ENCODE assay signal across 8 cellular contexts in the genomic region with DNA sequence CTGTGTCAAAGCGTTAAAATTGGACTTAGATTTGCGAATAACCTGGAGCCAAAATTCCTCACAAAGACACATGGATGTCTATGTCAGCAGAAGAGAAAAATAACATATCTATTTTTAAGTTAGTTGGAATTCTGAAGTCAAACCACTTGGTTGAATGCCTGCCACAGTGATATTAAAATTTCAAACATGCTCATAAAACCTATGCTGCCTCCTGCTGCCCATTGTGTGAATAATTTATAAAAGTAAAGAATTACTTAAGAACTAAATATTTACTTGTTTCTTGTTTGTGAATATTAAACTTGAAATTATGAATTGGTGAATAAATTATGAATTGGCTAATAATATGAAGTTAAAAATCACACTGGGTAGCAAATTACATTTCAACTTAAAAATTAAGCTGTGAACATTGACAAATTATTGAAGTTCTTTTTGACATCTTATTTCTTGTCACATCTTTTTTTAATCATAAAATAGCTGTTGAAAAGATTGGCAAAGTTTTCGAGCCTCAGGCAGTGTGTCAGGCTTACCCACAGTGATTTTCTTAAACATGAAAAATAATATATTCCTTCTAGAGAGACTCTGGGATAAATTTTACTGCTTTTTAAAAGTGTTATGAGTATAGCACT. TPM values are rescaled to one million over a fixed set of nuclear protein-coding genes. Genes with fewer than 3 reads are reported as not detected.
DNase-seq lines count a peak whose midpoint lies in the region; ATAC-seq, FAIRE-seq and TF ChIP-seq lines count a peak whose summit lies in the region.

No MANE protein-coding gene starts in this region.

- no peak overlapping the region for H3K9ac ChIP-seq in endothelial cell of umbilical vein (replicated peaks; ENCODE audit: extremely low read depth, insufficient read depth, low read length)

- DNase-seq in Panc1 (ENCODE audit: low read depth, low spot score) (no peak), endothelial cell of umbilical vein (ENCODE audit: low read depth, low spot score) (peak; percentile 83), osteoblast (ENCODE audit: insufficient read length, low spot score, missing footprints) (peak; percentile 73), NK-92 (lab: John Stamatoyannopoulos, UW; ENCODE audit: unreplicated experiment) (no peak), posterior cingulate gyrus (no peak), iPS-NIHi11 (ENCODE audit: low spot score) (no peak)

- no peak for ATAC-seq in Panc1
- ATAC-seq in HG03045 (IDR thresholded peaks at IDR 0.05; ENCODE audit: unreplicated experiment), result no peak

- H3K9me1 ChIP-seq in endothelial cell of umbilical vein (replicated peaks; ENCODE audit: control insufficient read depth, extremely low read depth, insufficient read depth, low read length), result no peaks in the 10 kb centered on the region

- no peak for TF ChIP-seq POLR2A in endothelial cell of umbilical vein (IDR thresholded peaks at IDR 0.05; ENCODE audit: low read depth, low read length)

- H3K36me3 ChIP-seq in Panc1 (ENCODE audit: control insufficient read depth, insufficient read depth, low read length) (no peaks in the 10 kb centered on the region), endothelial cell of umbilical vein (ENCODE audit: control insufficient read depth in 2 of 2, extremely low read depth in 1 of 2, insufficient read depth in 2 of 2, low read length in 2 of 2) (peaks cover 0 to 2% of the 10 kb centered on the region in 2 experiments), osteoblast (ENCODE audit: insufficient read depth, low read length) (no peaks in the 10 kb centered on the region)

- peak; percentile 50 for FAIRE-seq in endothelial cell of umbilical vein (lab: Jason Lieb, UNC)

- H3K27ac ChIP-seq in Panc1 (ENCODE audit: low read length), result no peak overlapping the region
- no peak overlapping the region for H3K27ac ChIP-seq in endothelial cell of umbilical vein (ENCODE audit: insufficient read depth, low read depth, low read length)
- peak overlapping the region; percentile 60 for H3K27ac ChIP-seq in osteoblast (ENCODE audit: low read depth, low read length)

- intact Hi-C loops in Panc1 (cut with micrococcal nuclease; ENCODE audit: unreplicated experiment) (loop anchor here (5.0 kb wide), 1 partner anchor 304 kb away; no protein-coding TSS in a partner anchor), endothelial cell of umbilical vein (cut with micrococcal nuclease) (loop anchor here (1.0 to 10.0 kb wide), 4 partner anchors 199 to 522 kb away; no protein-coding TSS in a partner anchor), posterior cingulate gyrus (cut with DNase I) (loop anchor here (2.0 kb wide), 2 partner anchors 246 to 306 kb away; no protein-coding TSS in a partner anchor)

- H3K4me2 ChIP-seq in endothelial cell of umbilical vein (ENCODE audit: insufficient read depth, low read length), result no peak overlapping the region
- H3K4me2 ChIP-seq in osteoblast (ENCODE audit: insufficient read depth, low read length), result peak overlapping the region; percentile 92

- H2AFZ ChIP-seq in endothelial cell of umbilical vein (ENCODE audit: low read depth, low read length) (no peak overlapping the region), osteoblast (ENCODE audit: low read length) (no peak overlapping the region)

- H3K4me3 ChIP-seq in Panc1 (ENCODE audit: low read depth in 2 of 2, low read length in 2 of 2), result no peak overlapping the region
- H3K4me3 ChIP-seq in endothelial cell of umbilical vein (replicated peaks in 1 of 3; ENCODE audit: insufficient read depth in 1 of 3, low read depth in 1 of 3, low read length in 3 of 3), result no peak overlapping the region
- H3K4me3 ChIP-seq in osteoblast (ENCODE audit: insufficient read depth, low read length), result no peak overlapping the region

- in situ Hi-C loops in Panc1 (cut with HindIII; ENCODE audit: low pct_unique_long_range_greater_than_20kb, low sequenced_read_pairs), result no loop called here

- no peaks in the 10 kb centered on the region for H4K20me1 ChIP-seq in endothelial cell of umbilical vein (replicated peaks; ENCODE audit: control insufficient read depth, extremely low read depth, insufficient read depth, low read length)
- no peaks in the 10 kb centered on the region for H4K20me1 ChIP-seq in osteoblast (ENCODE audit: insufficient read depth, low read length)

- H3K27me3 ChIP-seq in Panc1 (ENCODE audit: control insufficient read depth, insufficient read depth, low read length) (no peaks in the 10 kb centered on the region), endothelial cell of umbilical vein (ENCODE audit: control insufficient read depth in 2 of 2, insufficient read depth in 2 of 2, low read length in 2 of 2) (no peaks in the 10 kb centered on the region), osteoblast (ENCODE audit: insufficient read depth, low read length) (no peaks in the 10 kb centered on the region)

- dilution Hi-C loops in endothelial cell of umbilical vein (cut with MboI; ENCODE audit: extremely low pct_ligation_motif_present, low sequenced_read_pairs), result no loop called here

- TF ChIP-seq CTCF in GM12872 (IDR thresholded peaks at IDR 0.05; ENCODE audit: insufficient read depth, low read depth, low read length), result peak; percentile 50; the same call in 2 of the 3 replicates
- peak; percentile 64; the same call in 1 of the 2 replicates for TF ChIP-seq CTCF in Panc1 (IDR thresholded peaks at IDR 0.05)
- TF ChIP-seq CTCF in endothelial cell of umbilical vein (IDR thresholded peaks at IDR 0.05; ENCODE audit: extremely low read depth in 1 of 2, insufficient read depth in 1 of 2, low read depth in 1 of 2, low read length in 2 of 2), result peak; percentile 27 to 28
- TF ChIP-seq CTCF in osteoblast (IDR thresholded peaks at IDR 0.05; ENCODE audit: extremely low read depth, low read depth, low read length), result peak; percentile 65

- H3K4me1 ChIP-seq in Panc1 (ENCODE audit: control insufficient read depth, insufficient read depth, low read length), result no peaks in the 10 kb centered on the region
- H3K4me1 ChIP-seq in endothelial cell of umbilical vein (ENCODE audit: control insufficient read depth, extremely low read depth, insufficient read depth, low read length), result peaks cover 44% of the 10 kb centered on the region
- H3K4me1 ChIP-seq in osteoblast (ENCODE audit: insufficient read depth, low read length), result peaks cover 15% of the 10 kb centered on the region

- no TSS peak for BruUV-seq in Panc1 (replicated peaks; lab: Mats Ljungman, UMichigan)
- no TSS peak for BruUV-seq in endothelial cell of umbilical vein (replicated peaks; lab: Mats Ljungman, UMichigan)

- POLR2A ChIA-PET in Panc1 (lab: Charles Lee), result no interaction called here
- POLR2A ChIA-PET in endothelial cell of umbilical vein (lab: Charles Lee), result no interaction called here

- H3K79me2 ChIP-seq in endothelial cell of umbilical vein (ENCODE audit: control insufficient read depth, insufficient read depth, low read length) (peaks cover 24% of the 10 kb centered on the region), osteoblast (ENCODE audit: insufficient read depth, low read length) (peaks cover 14% of the 10 kb centered on the region)

- H3K9me3 ChIP-seq in Panc1 (ENCODE audit: control insufficient read depth, insufficient read depth, low read depth, low read length), result no peaks in the 10 kb centered on the region
- no peaks in the 10 kb centered on the region for H3K9me3 ChIP-seq in endothelial cell of umbilical vein (replicated peaks; ENCODE audit: control insufficient read depth, insufficient read depth, low read length)
- H3K9me3 ChIP-seq in osteoblast (ENCODE audit: low read depth, low read length), result no peaks in the 10 kb centered on the region

- CTCF ChIA-PET in Panc1 (lab: Charles Lee), result no interaction called here
- CTCF ChIA-PET in endothelial cell of umbilical vein (lab: Charles Lee), result interaction anchor here (0.6 to 1.1 kb wide), 10 partner anchors 8 to 305 kb away, joined by 3 to 23 read pairs (median 4); a partner anchor contains a TSS

TF ChIP-seq in endothelial cell of umbilical vein, 7 proteins besides CTCF, POLR2A, EP300 and RAD21:
- no peak for TF ChIP-seq EZH2 (IDR thresholded peaks at IDR 0.05; ENCODE audit: borderline replicate concordance, low read depth, low read length, severe bottlenecking)
- TF ChIP-seq POLR2AphosphoS5 (IDR thresholded peaks at IDR 0.05; ENCODE audit: insufficient read depth, low read depth, low read length), result no peak
- TF ChIP-seq, protein P1, sequence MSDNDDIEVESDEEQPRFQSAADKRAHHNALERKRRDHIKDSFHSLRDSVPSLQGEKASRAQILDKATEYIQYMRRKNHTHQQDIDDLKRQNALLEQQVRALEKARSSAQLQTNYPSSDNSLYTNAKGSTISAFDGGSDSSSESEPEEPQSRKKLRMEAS (IDR thresholded peaks at IDR 0.05; ENCODE audit: insufficient read depth, insufficient read length), result no peak

RNA-seq across cellular contexts. Expression of a gene that starts 35.4 kb away (rescaled TPM):
- not detected for total RNA-seq in Panc1 (2021; ENCODE audit: unreplicated experiment)
- polyA plus RNA-seq in Panc1 (2012; ENCODE audit: insufficient read length), result not detected
- total RNA-seq in endothelial cell of umbilical vein, result not detected in 2 replicates
- polyA plus RNA-seq in endothelial cell of umbilical vein, result not detected in 2 replicates
- not detected in 2 replicates for polyA plus RNA-seq in endothelial cell of umbilical vein (2011; cell fraction: cytosol; rRNA removed)
- not detected in 2 replicates for polyA plus RNA-seq in endothelial cell of umbilical vein (2011; cell fraction: nucleus; rRNA removed)
- not detected in 2 replicates for polyA plus RNA-seq in endothelial cell of umbilical vein (2012)
- not detected in 2 replicates for polyA minus RNA-seq in endothelial cell of umbilical vein
- not detected for polyA minus RNA-seq in endothelial cell of umbilical vein (2011; cell fraction: cytosol; rRNA and poly(A)+ RNA removed)
- polyA minus RNA-seq in endothelial cell of umbilical vein (2011; cell fraction: nucleus; rRNA and poly(A)+ RNA removed), result not detected in 2 replicates
- total RNA-seq in osteoblast, result not detected in 2 replicates

Comparison
In these comparisons a context has a peak if more than half of its experiments do, and no peak if none do; other contexts are left out.
1. DNase-seq: peak in endothelial cell of umbilical vein (single experiment) and osteoblast (single experiment); none in Panc1 (single experiment), NK-92 (single experiment), posterior cingulate gyrus (0 of 10) and iPS-NIHi11 (single experiment).
2. Peak in every context shown above with its lines, with median percentiles within 50 percentile points of each other: CTCF ChIP-seq.